12 cellular contexts compared by ENCODE assay signal in the genomic region with DNA sequence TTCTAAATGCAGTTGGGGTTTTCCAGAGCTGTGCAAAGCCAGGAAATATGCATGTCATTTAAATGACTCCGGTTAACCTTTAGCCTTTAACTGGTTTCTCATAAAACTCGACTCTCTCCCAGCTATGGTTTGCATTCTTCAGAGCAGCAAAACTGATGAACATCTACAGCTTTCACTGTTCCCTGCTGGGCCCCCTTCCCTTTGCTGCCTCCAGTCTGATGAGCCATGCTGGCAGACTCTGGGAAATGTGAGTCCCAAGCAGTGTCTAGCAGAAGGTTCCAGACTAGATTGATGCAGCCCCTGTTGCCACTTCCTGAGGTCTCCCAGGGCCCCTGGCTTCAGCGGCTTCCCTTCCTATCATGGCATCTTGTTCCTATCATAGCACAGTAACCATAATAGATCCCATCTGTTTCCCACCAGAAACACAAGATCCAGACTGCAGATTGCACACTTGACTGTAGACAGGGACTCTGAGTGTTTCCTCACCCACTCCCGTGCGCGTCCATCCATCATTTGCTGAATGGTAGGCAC.
DNase-seq lines count a peak whose midpoint lies in the region; ATAC-seq and TF ChIP-seq lines count a peak whose summit lies in the region.
"Had no signal": no experiment of that assay in that cellular context is flagged by ENCODE, and none has a peak within 500 bp of the region (broad histone marks: within the 10 kb centered on the region; RNA-seq: fewer than 3 reads in every experiment).

No MANE protein-coding gene starts in this region.

- peak overlapping the region in 2 of 4 donors; percentile 50 for H3K27ac ChIP-seq in tibial nerve
- H3K27ac ChIP-seq: BLaER1 treated with 17β-estradiol and CSF1 and Interleukin-3, amounts not matched to agents 10 nM and 100 nM; SJCRH30 had no signal

- no peak for TF ChIP-seq POLR2A in tibial nerve (IDR thresholded peaks at IDR 0.05)

- ATAC-seq in stimulated activated naive CD8-positive, alpha-beta T cell treated with anti-CD3 and anti-CD28 coated beads, Interleukin-15, Interleukin-2, amounts not matched to agents 100 U/mL and 50 U/mL, for 24 hours, result peak; percentile 29
- no peak for ATAC-seq in HG03139 (IDR thresholded peaks at IDR 0.05; ENCODE audit: unreplicated experiment)

- TF ChIP-seq EP300 in tibial nerve (IDR thresholded peaks at IDR 0.05), result no peak

- 46 to 47% methylated on average over 6 of the region's 6 CpGs for WGBS in tibial nerve, 2 donors

- H3K4me1 ChIP-seq in tibial nerve, result peaks cover 0 to 40% (median 28%) of the 10 kb centered on the region in 4 donors

- H3K36me3 ChIP-seq in tibial nerve, result peaks cover 0 to 42% (median 0%) of the 10 kb centered on the region in 3 donors
- H3K36me3 ChIP-seq: SJCRH30 had no signal

- TF ChIP-seq CTCF in fibroblast of mammary gland (conservative IDR thresholded peaks at IDR 0.05; ENCODE audit: control insufficient read depth, insufficient read depth, low read depth, low read length), result no peak
- no peak for TF ChIP-seq CTCF in tibial nerve (IDR thresholded peaks at IDR 0.05)

- peak; percentile 56 for DNase-seq in activated CD4-positive, alpha-beta T cell treated with anti-CD3 and anti-CD28 coated beads for 48 hours
- DNase-seq in activated CD4-positive, alpha-beta T cell treated with anti-CD3 and anti-CD28 coated beads for 4 hours, result no peak
- DNase-seq in SK-N-DZ (ENCODE audit: low spot score), result peak; percentile 72
- peak; percentile 90 for DNase-seq in fibroblast of mammary gland (ENCODE audit: low read depth)
- DNase-seq in stimulated activated naive CD8-positive, alpha-beta T cell treated with anti-CD3 and anti-CD28 coated beads, Interleukin-15, Interleukin-2, amounts not matched to agents 100 U/mL and 50 U/mL, for 24 hours, result peak; percentile 48
- no peak for DNase-seq in activated CD4-positive, CD25-positive, alpha-beta regulatory T cell treated with anti-CD3 and anti-CD28 coated beads, Interleukin-2, amount 50 U/mL, for 72 hours
- no peak for DNase-seq in tibial nerve (ENCODE audit: low spot score in 2 of 2)
- DNase-seq: erythroblast; SJCRH30; stimulated activated CD4-positive, alpha-beta T cell treated with anti-CD3 and anti-CD28 coated beads, Interleukin-4, amount 100 ng/mL, for 1 hour had no signal

- no peaks in the 10 kb centered on the region for H3K9me3 ChIP-seq in tibial nerve
- H3K9me3 ChIP-seq: BLaER1 treated with 17β-estradiol and CSF1 and Interleukin-3, amounts not matched to agents 10 nM and 100 nM; SJCRH30 had no signal

- no peak overlapping the region for H3K4me3 ChIP-seq in fibroblast of mammary gland (ENCODE audit: control insufficient read depth, low read depth, low read length)
- H3K4me3 ChIP-seq in tibial nerve, result no peak overlapping the region
- H3K4me3 ChIP-seq: BLaER1 treated with 17β-estradiol and CSF1 and Interleukin-3, amounts not matched to agents 10 nM and 100 nM; SJCRH30 had no signal

- H3K27me3 ChIP-seq in tibial nerve, result no peaks in the 10 kb centered on the region
- H3K27me3 ChIP-seq: BLaER1 treated with 17β-estradiol and CSF1 and Interleukin-3, amounts not matched to agents 10 nM and 100 nM; SJCRH30 had no signal

Comparison
In these comparisons a context has a peak if more than half of its experiments do, and no peak if none do; other contexts are left out.
1. DNase-seq: peak in activated CD4-positive, alpha-beta T cell treated with anti-CD3 and anti-CD28 coated beads for 48 hours (single experiment), SK-N-DZ (single experiment), fibroblast of mammary gland (single experiment) and stimulated activated naive CD8-positive, alpha-beta T cell treated with anti-CD3 and anti-CD28 coated beads, Interleukin-15, Interleukin-2, amounts not matched to agents 100 U/mL and 50 U/mL, for 24 hours (single experiment); none in activated CD4-positive, alpha-beta T cell treated with anti-CD3 and anti-CD28 coated beads for 4 hours (0 of 2), activated CD4-positive, CD25-positive, alpha-beta regulatory T cell treated with anti-CD3 and anti-CD28 coated beads, Interleukin-2, amount 50 U/mL, for 72 hours (single experiment) and tibial nerve (0 of 2).